9 cellular contexts compared by ENCODE assay signal in the genomic region with DNA sequence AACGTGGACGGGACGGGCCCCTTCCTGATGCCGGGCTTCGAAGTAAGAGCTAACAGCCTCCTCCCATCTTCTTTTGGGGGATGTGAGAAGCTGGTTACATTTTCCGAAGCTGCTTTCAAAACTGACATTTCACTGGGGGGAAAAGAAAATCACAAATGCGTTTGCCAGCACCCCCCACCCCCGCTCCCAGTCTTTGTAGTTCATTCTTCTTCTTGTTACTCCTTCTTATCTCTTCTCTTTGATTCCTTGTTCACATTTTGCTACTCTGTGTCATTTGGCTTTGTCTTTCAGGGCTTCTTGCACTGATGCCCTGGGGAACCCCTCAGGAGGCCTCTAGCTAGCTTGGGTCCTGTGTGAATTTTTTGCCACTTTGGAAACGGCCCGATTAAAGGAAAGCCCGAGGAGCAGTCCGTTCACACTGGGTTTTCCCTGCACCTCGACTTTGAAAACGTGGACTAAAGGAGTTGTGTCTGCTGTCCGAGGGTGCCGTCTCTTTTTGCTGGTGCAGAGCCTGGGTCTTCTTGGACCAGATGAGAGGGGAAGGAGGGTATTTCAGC. TPM values are rescaled to one million over a fixed set of nuclear protein-coding genes. Genes with fewer than 3 reads are reported as not detected.
DNase-seq lines count a peak whose midpoint lies in the region; ATAC-seq and TF ChIP-seq lines count a peak whose summit lies in the region.
"Had no signal": no experiment of that assay in that cellular context is flagged by ENCODE, and none has a peak within 500 bp of the region (broad histone marks: within the 10 kb centered on the region; RNA-seq: fewer than 3 reads in every experiment).

No MANE protein-coding gene starts in this region.

- TF ChIP-seq CTCF in AG10803 (conservative IDR thresholded peaks at IDR 0.05; ENCODE audit: low read length) (no peak), LNCaP clone FGC (IDR thresholded peaks at IDR 0.05; ENCODE audit: control insufficient read depth, extremely low read depth, insufficient read depth) (no peak), breast epithelium (IDR thresholded peaks at IDR 0.05) (no peak)

- H3K9me3 ChIP-seq in breast epithelium = no peaks in the 10 kb centered on the region

- peaks cover 8 to 34% (median 20%) of the 10 kb centered on the region in 4 donors for H3K4me1 Mint-ChIP-seq in naive thymus-derived CD8-positive, alpha-beta T cell

- peak overlapping the region; percentile 2 to 92 (median 82) for H3K27ac Mint-ChIP-seq in naive thymus-derived CD8-positive, alpha-beta T cell

- DNase-seq in AG10803 (ENCODE audit: low read depth) = no peak
- DNase-seq in LNCaP clone FGC (ENCODE audit: low read depth) = no peak
- DNase-seq in breast epithelium (ENCODE audit: low spot score in 2 of 2) = no peak
- DNase-seq in naive thymus-derived CD8-positive, alpha-beta T cell = peak in 3 of 10 donors; percentile 15 to 23 (median 18)
- DNase-seq in occipital lobe (lab: John Stamatoyannopoulos, UW) = no peak

- H3K4me3 Mint-ChIP-seq in naive thymus-derived CD8-positive, alpha-beta T cell = peak overlapping the region; percentile 71 to 93 (median 82)

- intact Hi-C loops in breast epithelium (cut with DNase I; ENCODE audit: low total_unique reads) = no loop called here

- H3K36me3 Mint-ChIP-seq in naive thymus-derived CD8-positive, alpha-beta T cell = peaks cover 0 to 2% (median 0%) of the 10 kb centered on the region in 3 donors

- POLR2A ChIA-PET in naive thymus-derived CD8-positive, alpha-beta T cell (lab: Charles Lee) = interaction anchor here (0.7 to 1.4 kb wide), 3 partner anchors 8 to 64 kb away, joined by 3 to 5 read pairs (median 3); a partner anchor contains a TSS

- H3K4me3 ChIP-seq in AG10803 (ENCODE audit: low read length) (peak overlapping the region; percentile 83), LNCaP clone FGC (ENCODE audit: low read depth, low read length) (peak overlapping the region; percentile 78), breast epithelium (peak overlapping the region; percentile 73 to 97 (median 92))

- H3K9me3 Mint-ChIP-seq in naive thymus-derived CD8-positive, alpha-beta T cell = no peaks in the 10 kb centered on the region

- ATAC-seq in naive thymus-derived CD8-positive, alpha-beta T cell = no peak
- no peak for ATAC-seq in GM18907 (IDR thresholded peaks at IDR 0.05; ENCODE audit: unreplicated experiment)
- ATAC-seq in HG03108 (IDR thresholded peaks at IDR 0.05; ENCODE audit: unreplicated experiment) = no peak
- ATAC-seq in GM19035 (IDR thresholded peaks at IDR 0.05; ENCODE audit: unreplicated experiment) = no peak

- TF ChIP-seq POLR2A in breast epithelium (IDR thresholded peaks at IDR 0.05) = no peak

- H3K27me3 ChIP-seq in breast epithelium = no peaks in the 10 kb centered on the region

- no peaks in the 10 kb centered on the region for H3K36me3 ChIP-seq in breast epithelium

- H3K27ac ChIP-seq in breast epithelium = peak overlapping the region; percentile 78 to 95

- H3K4me1 ChIP-seq in breast epithelium = no peaks in the 10 kb centered on the region

- H3K27me3 Mint-ChIP-seq in naive thymus-derived CD8-positive, alpha-beta T cell = no peaks in the 10 kb centered on the region

RNA-seq across cellular contexts. Expression of a gene that starts 1.3 kb away (rescaled TPM):
- total RNA-seq in breast epithelium = 10 to 100 TPM; 11.6 to 17.3 (median 17.0) TPM
- 10 to 100 TPM; 25.8 to 26.5 TPM for total RNA-seq in naive thymus-derived CD8-positive, alpha-beta T cell
- polyA plus RNA-seq in naive thymus-derived CD8-positive, alpha-beta T cell = under 1 TPM; 0.30 to 0.59 (median 0.40) TPM
- 22.3 TPM for total RNA-seq in occipital lobe

RNA-seq across cellular contexts. Expression of a gene that starts 24.4 kb away (rescaled TPM):
- total RNA-seq in breast epithelium = 1 to 10 TPM; 1.3 to 2.7 (median 2.0) TPM
- under 1 TPM; 0.41 to 0.60 TPM for total RNA-seq in naive thymus-derived CD8-positive, alpha-beta T cell
- under 1 TPM in 1 of 3 donors, not detected in 2; 0.17 TPM for polyA plus RNA-seq in naive thymus-derived CD8-positive, alpha-beta T cell
- 0.94 TPM for total RNA-seq in occipital lobe
- total RNA-seq: pulmonary artery endothelial cell had no signal

RNA-seq across cellular contexts. Expression of a gene that starts 36.6 kb away (rescaled TPM):
- total RNA-seq in breast epithelium (10 to 100 TPM; 27.2 to 51.2 (median 42.4) TPM), occipital lobe (11.5 TPM)
- 1 to 10 TPM; 6.7 to 8.9 TPM for total RNA-seq in naive thymus-derived CD8-positive, alpha-beta T cell
- 10 to 100 TPM; 23.7 to 26.3 (median 25.0) TPM for polyA plus RNA-seq in naive thymus-derived CD8-positive, alpha-beta T cell

RNA-seq across cellular contexts. Expression of a gene that starts 55.8 kb away (rescaled TPM):
- total RNA-seq in breast epithelium (10 to 100 TPM; 40.3 to 68.6 (median 59.6) TPM), occipital lobe (32.4 TPM)
- total RNA-seq in naive thymus-derived CD8-positive, alpha-beta T cell = 10 to 100 TPM; 31.0 to 32.0 TPM
- 10 to 100 TPM; 12.0 to 18.2 (median 15.4) TPM for polyA plus RNA-seq in naive thymus-derived CD8-positive, alpha-beta T cell

RNA-seq across cellular contexts. Expression of a gene that starts 56.0 kb away (rescaled TPM):
- total RNA-seq in breast epithelium (10 to 100 TPM; 21.1 to 31.6 (median 21.6) TPM), occipital lobe (29.8 TPM)
- 10 to 100 TPM; 32.9 TPM for total RNA-seq in naive thymus-derived CD8-positive, alpha-beta T cell
- polyA plus RNA-seq in naive thymus-derived CD8-positive, alpha-beta T cell = 10 to 100 TPM; 23.8 to 40.9 (median 32.0) TPM
